Comparison of ENCODE assay signal across 13 cellular contexts in genomic region chr13:106560791-106561190, GRCh38. TPM values are rescaled to one million over a fixed set of nuclear protein-coding genes. Genes with fewer than 3 reads are reported as not detected.
DNase-seq lines count a peak whose midpoint lies in the region; ATAC-seq, FAIRE-seq and TF ChIP-seq lines count a peak whose summit lies in the region.
"Had no signal": no experiment of that assay in that cellular context is flagged by ENCODE, and none has a peak within 500 bp of the region (broad histone marks: within the 10 kb centered on the region; RNA-seq: fewer than 3 reads in every experiment).

No MANE protein-coding gene starts in this region.

- CTCF ChIA-PET in HEK293 (lab: Yijun Ruan, JAX) = no interaction called here

- H3K4me3 ChIP-seq in HEK293 (ENCODE audit: low read depth, low read length) (no peak overlapping the region), SU-DHL-6 (ENCODE audit: insufficient read depth, low read length, poor library complexity, severe bottlenecking) (no peak overlapping the region)

- H4K20me1 ChIP-seq in SU-DHL-6 (ENCODE audit: low read depth, low read length) = peaks cover 94% of the 10 kb centered on the region

- H3K4me3 Mint-ChIP-seq in natural killer cell treated with Interleukin-12 subunit alpha and Interleukin-12 subunit beta and Interleukin-15 and Interleukin-18, amount 100 ng/mL, for 72 hours = peak overlapping the region; percentile 56

- no peak overlapping the region for H3K9ac ChIP-seq in SU-DHL-6 (ENCODE audit: low read length)

- no peaks in the 10 kb centered on the region for H3K9me3 ChIP-seq in HEK293 (ENCODE audit: control insufficient read depth, insufficient read depth, low read depth, low read length)
- no peaks in the 10 kb centered on the region for H3K9me3 ChIP-seq in SU-DHL-6 (ENCODE audit: insufficient read depth, low read length)

- H3K4me1 ChIP-seq in HEK293 (ENCODE audit: control insufficient read depth, insufficient read depth, low read length) = peaks cover 21% of the 10 kb centered on the region

- peak overlapping the region; percentile 31 for H3K4me2 ChIP-seq in SU-DHL-6 (ENCODE audit: low read depth, low read length, poor library complexity, severe bottlenecking)

- no peak for DNase-seq in natural killer cell treated with Interleukin-12 subunit alpha and Interleukin-12 subunit beta and Interleukin-15 and Interleukin-18, amount 100 ng/mL, for 72 hours (ENCODE audit: low spot score)
- DNase-seq in NCI-H2107 (lab: John Stamatoyannopoulos, UW) (no peak), COLO668 (lab: John Stamatoyannopoulos, UW; ENCODE audit: unreplicated experiment) (no peak), RCC 7860 (ENCODE audit: low spot score) (no peak), GOT3 (lab: John Stamatoyannopoulos, UW) (no peak)
- DNase-seq: foreskin keratinocyte; Kasumi-1; NCI-H446 treated with DMSO at 0.1 percent for 48 hours; stimulated activated CD4-positive, alpha-beta T cell treated with anti-CD3 and anti-CD28 coated beads, Interleukin-12 subunit alpha, Interleukin-12 subunit beta, amount 100 ng/mL, for 4 hours; SW 1271 had no signal

- POLR2A ChIA-PET in HEK293 (lab: Yijun Ruan, JAX) = no interaction called here

- ATAC-seq in GM18508 (IDR thresholded peaks at IDR 0.05; ENCODE audit: insufficient read depth, unreplicated experiment) = peak; percentile 42
- ATAC-seq in natural killer cell treated with Interleukin-12 subunit alpha and Interleukin-12 subunit beta and Interleukin-15 and Interleukin-18, amount 100 ng/mL, for 72 hours = peak; percentile 65 to 89

- H3K4me1 Mint-ChIP-seq in natural killer cell treated with Interleukin-12 subunit alpha and Interleukin-12 subunit beta and Interleukin-15 and Interleukin-18, amount 100 ng/mL, for 72 hours (ENCODE audit: low read depth in 2 of 2) = peaks cover 57 to 79% of the 10 kb centered on the region in 2 donors

- H3K9me3 Mint-ChIP-seq in natural killer cell treated with Interleukin-12 subunit alpha and Interleukin-12 subunit beta and Interleukin-15 and Interleukin-18, amount 100 ng/mL, for 72 hours = no peaks in the 10 kb centered on the region

- no peaks in the 10 kb centered on the region for H3K27me3 Mint-ChIP-seq in natural killer cell treated with Interleukin-12 subunit alpha and Interleukin-12 subunit beta and Interleukin-15 and Interleukin-18, amount 100 ng/mL, for 72 hours

- H3K27me3 ChIP-seq in SU-DHL-6 (ENCODE audit: low read length) = no peaks in the 10 kb centered on the region
- H3K27me3 ChIP-seq: foreskin keratinocyte had no signal

- peak overlapping the region; percentile 60 to 78 for H3K27ac Mint-ChIP-seq in natural killer cell treated with Interleukin-12 subunit alpha and Interleukin-12 subunit beta and Interleukin-15 and Interleukin-18, amount 100 ng/mL, for 72 hours

- H3K9me2 ChIP-seq in SU-DHL-6 (replicated peaks; ENCODE audit: insufficient read depth, low read length) = no peaks in the 10 kb centered on the region

- H3K27ac ChIP-seq in HEK293 (ENCODE audit: extremely low read depth, low read depth, low read length) (no peak overlapping the region), SU-DHL-6 (ENCODE audit: low read depth, low read length) (no peak overlapping the region)
- H3K27ac ChIP-seq: foreskin keratinocyte had no signal

- no peak overlapping the region for H2AFZ ChIP-seq in SU-DHL-6 (ENCODE audit: low read depth, low read length, severe bottlenecking)

- TF ChIP-seq CTCF in HEK293 (tag by site-specific recombination; IDR thresholded peaks at IDR 0.05) (no peak), SU-DHL-6 (IDR thresholded peaks at IDR 0.05; ENCODE audit: insufficient read depth, low read length, poor library complexity, severe bottlenecking) (no peak)

- H3F3A ChIP-seq in SU-DHL-6 (ENCODE audit: insufficient read depth) = peaks cover 6% of the 10 kb centered on the region; the same call in 1 of the 2 replicates

- peaks cover 99% of the 10 kb centered on the region for H3K79me2 ChIP-seq in SU-DHL-6 (ENCODE audit: insufficient read depth, low read length)

- no peak for FAIRE-seq in RCC 7860 (lab: Jason Lieb, UNC)

- peaks cover 25 to 35% of the 10 kb centered on the region in 2 experiments; a peak in 2 of 3 replicates for H3K36me3 ChIP-seq in HEK293 (ENCODE audit: control insufficient read depth in 2 of 2, insufficient read depth in 1 of 2, low read length in 2 of 2)
- H3K36me3 ChIP-seq in SU-DHL-6 (ENCODE audit: low read length) = peaks cover 41% of the 10 kb centered on the region

- H3K36me3 Mint-ChIP-seq in natural killer cell treated with Interleukin-12 subunit alpha and Interleukin-12 subunit beta and Interleukin-15 and Interleukin-18, amount 100 ng/mL, for 72 hours = peaks cover 35% of the 10 kb centered on the region

TF ChIP-seq in HEK293, 187 proteins besides CTCF, POLR2A, EP300 and RAD21:
- TF ChIP-seq ZNF529 (tag by site-specific recombination; IDR thresholded peaks at IDR 0.05; ENCODE audit: insufficient replicate concordance) (no peak), ZNF555 (tag by site-specific recombination; conservative IDR thresholded peaks at IDR 0.05) (no peak), ZNF654 (tag by site-specific recombination; IDR thresholded peaks at IDR 0.05; ENCODE audit: low read depth) (no peak), ZNF292 (tag by site-specific recombination; IDR thresholded peaks at IDR 0.05; ENCODE audit: borderline replicate concordance, low read depth) (no peak), PRDM1 (tag by site-specific recombination; IDR thresholded peaks at IDR 0.05) (peak; percentile 48; the same call in 1 of the 2 replicates), ZNF449 (tag by site-specific recombination; IDR thresholded peaks at IDR 0.05) (no peak)

RNA-seq across cellular contexts. Expression of gene ARGLU1, which starts 7.1 kb away (rescaled TPM):
- 10 to 100 TPM; 60.7 to 89.1 TPM for total RNA-seq in natural killer cell treated with Interleukin-12 subunit alpha and Interleukin-12 subunit beta and Interleukin-15 and Interleukin-18, amount 100 ng/mL, for 72 hours

RNA-seq across cellular contexts. Expression of gene EFNB2, which starts 25.3 kb away (rescaled TPM):
- under 1 TPM; 0.26 to 0.28 TPM for total RNA-seq in natural killer cell treated with Interleukin-12 subunit alpha and Interleukin-12 subunit beta and Interleukin-15 and Interleukin-18, amount 100 ng/mL, for 72 hours
